ENCODE assay signal across 1 cellular context in genomic region chr1:94319319-94320180, GRCh38.
TF ChIP-seq lines count a peak whose summit lies in the region.

No MANE protein-coding gene starts in this region.

TF ChIP-seq in WTC11, 78 proteins besides CTCF, POLR2A, EP300 and RAD21 (continued from another document):
- no peak for TF ChIP-seq FOXP4 (CRISPR knock-in tag; IDR thresholded peaks at IDR 0.05)
- TF ChIP-seq SMAD4 (CRISPR knock-in tag; IDR thresholded peaks at IDR 0.05) = no peak
- no peak for TF ChIP-seq AFF4 (CRISPR knock-in tag; IDR thresholded peaks at IDR 0.05; ENCODE audit: borderline replicate concordance)
- TF ChIP-seq IRF2 (CRISPR knock-in tag; IDR thresholded peaks at IDR 0.05; ENCODE audit: borderline replicate concordance, low read depth) = no peak
- no peak for TF ChIP-seq JUN (CRISPR knock-in tag; IDR thresholded peaks at IDR 0.05)
- TF ChIP-seq ZNF121 (CRISPR knock-in tag; IDR thresholded peaks at IDR 0.05) = no peak
- no peak for TF ChIP-seq PREB (CRISPR knock-in tag; IDR thresholded peaks at IDR 0.05; ENCODE audit: borderline replicate concordance)
- no peak for TF ChIP-seq ZNF425 (CRISPR knock-in tag; conservative IDR thresholded peaks at IDR 0.05)
